1 cellular context compared by ENCODE assay signal in genomic region chr2:46914578-46915230, GRCh38.
TF ChIP-seq lines count a peak whose summit lies in the region.

No MANE protein-coding gene starts in this region.

TF ChIP-seq in HepG2, 621 proteins besides CTCF, POLR2A, EP300 and RAD21 (continued from another document and continues in another):
- TF ChIP-seq ZNF740 (CRISPR knock-in tag; IDR thresholded peaks at IDR 0.05) (no peak), SIN3A (IDR thresholded peaks at IDR 0.05; ENCODE audit: borderline replicate concordance, low read depth, low read length) (0 out of 2 replicates have a peak, but pooled peaks have one; percentile 9), HOXD1 (CRISPR knock-in tag; IDR thresholded peaks at IDR 0.05) (no peak), HMGXB4 (CRISPR knock-in tag; IDR thresholded peaks at IDR 0.05; ENCODE audit: borderline replicate concordance in 1 of 2, low read depth in 1 of 2) (no peak), AGO1 (IDR thresholded peaks at IDR 0.05; ENCODE audit: low read depth, low read length, poor library complexity, severe bottlenecking) (no peak), REPIN1 (CRISPR knock-in tag; IDR thresholded peaks at IDR 0.05; ENCODE audit: borderline replicate concordance, low read depth) (no peak), ZBTB42 (CRISPR knock-in tag; IDR thresholded peaks at IDR 0.05) (no peak), ZKSCAN8 (CRISPR knock-in tag; IDR thresholded peaks at IDR 0.05; ENCODE audit: borderline replicate concordance) (no peak), ZSCAN29 (CRISPR knock-in tag; conservative IDR thresholded peaks at IDR 0.05) (no peak), ZFP36L2 (CRISPR knock-in tag; IDR thresholded peaks at IDR 0.05) (no peak), HNRNPLL (IDR thresholded peaks at IDR 0.05; ENCODE audit: low read depth, low read length, poor library complexity, severe bottlenecking) (no peak), ZMAT5 (CRISPR knock-in tag; IDR thresholded peaks at IDR 0.05; ENCODE audit: borderline replicate concordance, low read depth) (no peak), ZBTB21 (CRISPR knock-in tag; IDR thresholded peaks at IDR 0.05) (no peak), USF2 (IDR thresholded peaks at IDR 0.05; ENCODE audit: low read depth, low read length) (no peak), USF2 (CRISPR knock-in tag; IDR thresholded peaks at IDR 0.05; ENCODE audit: borderline replicate concordance) (peak; percentile 50; the same call in 1 of the 2 replicates), ZNF770 (CRISPR knock-in tag; IDR thresholded peaks at IDR 0.05) (no peak), NRL (CRISPR knock-in tag; IDR thresholded peaks at IDR 0.05; ENCODE audit: borderline replicate concordance) (no peak), ZNF788 (CRISPR knock-in tag; IDR thresholded peaks at IDR 0.05; ENCODE audit: borderline replicate concordance) (no peak), ARNT (IDR thresholded peaks at IDR 0.05) (no peak), PRPF4 (IDR thresholded peaks at IDR 0.05; ENCODE audit: low read depth, low read length, poor library complexity, severe bottlenecking) (no peak), ZFP36L1 (CRISPR knock-in tag; IDR thresholded peaks at IDR 0.05) (0 out of 2 replicates have a peak, but pooled peaks have one; percentile 50), TRIM24 (CRISPR knock-in tag; IDR thresholded peaks at IDR 0.05) (no peak), ZNF232 (CRISPR knock-in tag; IDR thresholded peaks at IDR 0.05; ENCODE audit: borderline replicate concordance) (no peak), ZNF468 (CRISPR knock-in tag; IDR thresholded peaks at IDR 0.05) (0 out of 2 replicates have a peak, but pooled peaks have one; percentile 57), KLF16 (CRISPR knock-in tag; IDR thresholded peaks at IDR 0.05) (no peak), ZSCAN21 (CRISPR knock-in tag; IDR thresholded peaks at IDR 0.05; ENCODE audit: borderline replicate concordance) (0 out of 2 replicates have a peak, but pooled peaks have one; percentile 30), U2AF1 (optimal IDR thresholded peaks at IDR 0.05; ENCODE audit: low read depth, low read length) (no peak), GRHL1 (CRISPR knock-in tag; conservative IDR thresholded peaks at IDR 0.05) (no peak), ZNF431 (CRISPR knock-in tag; IDR thresholded peaks at IDR 0.05; ENCODE audit: borderline replicate concordance, low read depth) (no peak), CBX2 (IDR thresholded peaks at IDR 0.05; ENCODE audit: low read depth, low read length) (no peak), CBX2 (CRISPR knock-in tag; IDR thresholded peaks at IDR 0.05; ENCODE audit: low read depth) (no peak), KMT2B (CRISPR knock-in tag; IDR thresholded peaks at IDR 0.05) (0 out of 2 replicates have a peak, but pooled peaks have one; percentile 11), SNAPC4 (CRISPR knock-in tag; IDR thresholded peaks at IDR 0.05) (no peak), ZUFSP (CRISPR knock-in tag; IDR thresholded peaks at IDR 0.05; ENCODE audit: borderline replicate concordance) (no peak), TGIF2 (CRISPR knock-in tag; IDR thresholded peaks at IDR 0.05) (peak; percentile 70), PBX3 (CRISPR knock-in tag; IDR thresholded peaks at IDR 0.05; ENCODE audit: borderline replicate concordance) (no peak), TCF7L2 (IDR thresholded peaks at IDR 0.05; ENCODE audit: low read depth, low read length) (no peak), ZNF883 (CRISPR knock-in tag; IDR thresholded peaks at IDR 0.05; ENCODE audit: not compliant biosample characterization) (no peak), HOXA3 (CRISPR knock-in tag; IDR thresholded peaks at IDR 0.05) (no peak), SMYD3 (CRISPR knock-in tag; IDR thresholded peaks at IDR 0.05) (no peak), MXI1 (IDR thresholded peaks at IDR 0.05; ENCODE audit: borderline replicate concordance, low read depth, low read length) (no peak), SRF (IDR thresholded peaks at IDR 0.05; ENCODE audit: low read depth, low read length) (no peak), ZNF17 (CRISPR knock-in tag; IDR thresholded peaks at IDR 0.05) (no peak), ATF5 (CRISPR knock-in tag; IDR thresholded peaks at IDR 0.05; ENCODE audit: low read depth) (0 out of 2 replicates have a peak, but pooled peaks have one; percentile 21), JDP2 (CRISPR knock-in tag; IDR thresholded peaks at IDR 0.05; ENCODE audit: borderline replicate concordance) (no peak), ZNF672 (CRISPR knock-in tag; IDR thresholded peaks at IDR 0.05) (no peak), ZNF660 (CRISPR knock-in tag; IDR thresholded peaks at IDR 0.05; ENCODE audit: borderline replicate concordance, low read depth) (no peak), CBFB (CRISPR knock-in tag; IDR thresholded peaks at IDR 0.05) (no peak), RFX5 (IDR thresholded peaks at IDR 0.05; ENCODE audit: low read depth, low read length) (no peak), ADNP (CRISPR knock-in tag; IDR thresholded peaks at IDR 0.05) (no peak), KDM3A (CRISPR knock-in tag; IDR thresholded peaks at IDR 0.05; ENCODE audit: low read depth) (no peak)
